10 cellular contexts compared by ENCODE assay signal in genomic region chr22:21569459-21570161, GRCh38. TPM values are rescaled to one million over a fixed set of nuclear protein-coding genes. Genes with fewer than 3 reads are reported as not detected.
DNase-seq lines count a peak whose midpoint lies in the region; ATAC-seq, FAIRE-seq and TF ChIP-seq lines count a peak whose summit lies in the region.
"Had no signal": no experiment of that assay in that cellular context is flagged by ENCODE, and none has a peak within 500 bp of the region (broad histone marks: within the 10 kb centered on the region; RNA-seq: fewer than 3 reads in every experiment).

No MANE protein-coding gene starts in this region.

- peak; percentile 40 for FAIRE-seq in GM12892 (lab: Jason Lieb, UNC)
- FAIRE-seq: bronchial epithelial cell had no signal

- peak overlapping the region; percentile 30 to 36 for H3K9ac ChIP-seq in duodenal mucosa (ENCODE audit: low read depth in 1 of 2, low read length in 2 of 2)

- no peak for ATAC-seq in psoas muscle
- ATAC-seq in HG03571 (IDR thresholded peaks at IDR 0.05; ENCODE audit: unreplicated experiment): no peak

- CTCF ChIA-PET in HEK293T (lab: Yijun Ruan, JAX): no interaction called here

- no peak for TF ChIP-seq POLR2A in GM12892 (IDR thresholded peaks at IDR 0.05; ENCODE audit: low read depth, low read length)

- no peaks in the 10 kb centered on the region for H3K9me3 ChIP-seq in duodenal mucosa (ENCODE audit: control insufficient read depth in 1 of 2, low read length in 2 of 2)
- H3K9me3 ChIP-seq in psoas muscle: no peaks in the 10 kb centered on the region

- H3K4me3 ChIP-seq in duodenal mucosa (ENCODE audit: low read depth in 1 of 2, low read length in 2 of 2): peak overlapping the region; percentile 80 to 97
- peak overlapping the region; percentile 94 for H3K4me3 ChIP-seq in psoas muscle

- POLR2A ChIA-PET in HEK293T (lab: Yijun Ruan, JAX): interaction anchor here (1.3 to 2.0 kb wide), 3 partner anchors 58 to 73 kb away, joined by 3 to 9 read pairs (median 6); partner anchors contain the start of gene SDF2L1

- TF ChIP-seq CTCF in psoas muscle (IDR thresholded peaks at IDR 0.05): no peak

- 60 to 72% (median 61%) methylated on average over 8 of the region's 8 CpGs for WGBS in psoas muscle, 3 donors

- intact Hi-C loops in psoas muscle (cut with DNase I): loop anchor here in 1 of 2 donors (2.0 kb wide), 1 partner anchor 55 kb away; no protein-coding TSS in a partner anchor

- no peak overlapping the region for H3K27ac ChIP-seq in duodenal mucosa (ENCODE audit: low read depth, low read length)
- no peak overlapping the region for H3K27ac ChIP-seq in psoas muscle

- DNase-seq in GM12892 (ENCODE audit: insufficient read length) (no peak), NOMO-1 treated with dmso at 0.1 percent for 144 hours (lab: John Stamatoyannopoulos, UW; ENCODE audit: unreplicated experiment) (peak; percentile 28), psoas muscle (no peak), epidermal melanocyte (ENCODE audit: insufficient read length, low spot score) (no peak), HEK293T (ENCODE audit: extremely low spot score) (no peak), cortex of kidney (lab: John Stamatoyannopoulos, UW) (no peak)
- DNase-seq: NCI-H69 had no signal

- H3K27me3 ChIP-seq in duodenal mucosa (ENCODE audit: control insufficient read depth in 1 of 2, insufficient read depth in 2 of 2, low read length in 2 of 2) (no peaks in the 10 kb centered on the region), psoas muscle (ENCODE audit: insufficient read depth in 3 of 3, low read length in 2 of 3) (no peaks in the 10 kb centered on the region)

- H3K4me1 ChIP-seq in duodenal mucosa (ENCODE audit: control insufficient read depth in 1 of 2, insufficient read depth in 2 of 2, low read length in 2 of 2): peaks cover 56 to 58% of the 10 kb centered on the region in 2 donors
- H3K4me1 ChIP-seq in psoas muscle: peaks cover 47% of the 10 kb centered on the region

- H3K36me3 ChIP-seq in duodenal mucosa (ENCODE audit: control insufficient read depth in 1 of 2, insufficient read depth in 2 of 2, low read length in 2 of 2) (peaks cover 0 to 3% of the 10 kb centered on the region in 2 donors), psoas muscle (ENCODE audit: insufficient read depth in 1 of 2, low read depth in 1 of 2) (no peaks in the 10 kb centered on the region)

TF ChIP-seq in HEK293T, 16 proteins besides CTCF, POLR2A, EP300 and RAD21:
- no peak for TF ChIP-seq ZNF384 (IDR thresholded peaks at IDR 0.05)
- no peak for TF ChIP-seq TARDBP (IDR thresholded peaks at IDR 0.05)
- no peak for TF ChIP-seq SUZ12 (IDR thresholded peaks at IDR 0.05)
- TF ChIP-seq SP1 (IDR thresholded peaks at IDR 0.05): no peak
- no peak for TF ChIP-seq FOXK2 (IDR thresholded peaks at IDR 0.05)
- no peak for TF ChIP-seq BHLHE40 (IDR thresholded peaks at IDR 0.05; ENCODE audit: borderline replicate concordance)
- TF ChIP-seq FOXA1 (IDR thresholded peaks at IDR 0.05): no peak
- no peak for TF ChIP-seq L3MBTL2 (conservative IDR thresholded peaks at IDR 0.05)

RNA-seq across cellular contexts. Expression of gene UBE2L3, which starts 2.1 kb away (rescaled TPM):
- 56.4 TPM for polyA plus RNA-seq in GM12892 (2012; ENCODE audit: missing spikeins)
- 10 to 100 TPM; 44.9 to 57.3 (median 53.1) TPM for total RNA-seq in psoas muscle
- polyA plus RNA-seq in psoas muscle: 100 to 1,000 TPM in 1 of 3 donors, 10 to 100 TPM in 2; 51.4 to 144 (median 89.9) TPM

RNA-seq across cellular contexts. Expression of gene RIMBP3C, which starts 18.3 kb away (rescaled TPM):
- polyA plus RNA-seq in GM12892 (2012; ENCODE audit: missing spikeins): 0.06 TPM
- not detected for total RNA-seq in psoas muscle
- under 1 TPM; 0.01 to 0.04 (median 0.04) TPM for polyA plus RNA-seq in psoas muscle
